ENCODE assay signal across 8 cellular contexts in the genomic region with DNA sequence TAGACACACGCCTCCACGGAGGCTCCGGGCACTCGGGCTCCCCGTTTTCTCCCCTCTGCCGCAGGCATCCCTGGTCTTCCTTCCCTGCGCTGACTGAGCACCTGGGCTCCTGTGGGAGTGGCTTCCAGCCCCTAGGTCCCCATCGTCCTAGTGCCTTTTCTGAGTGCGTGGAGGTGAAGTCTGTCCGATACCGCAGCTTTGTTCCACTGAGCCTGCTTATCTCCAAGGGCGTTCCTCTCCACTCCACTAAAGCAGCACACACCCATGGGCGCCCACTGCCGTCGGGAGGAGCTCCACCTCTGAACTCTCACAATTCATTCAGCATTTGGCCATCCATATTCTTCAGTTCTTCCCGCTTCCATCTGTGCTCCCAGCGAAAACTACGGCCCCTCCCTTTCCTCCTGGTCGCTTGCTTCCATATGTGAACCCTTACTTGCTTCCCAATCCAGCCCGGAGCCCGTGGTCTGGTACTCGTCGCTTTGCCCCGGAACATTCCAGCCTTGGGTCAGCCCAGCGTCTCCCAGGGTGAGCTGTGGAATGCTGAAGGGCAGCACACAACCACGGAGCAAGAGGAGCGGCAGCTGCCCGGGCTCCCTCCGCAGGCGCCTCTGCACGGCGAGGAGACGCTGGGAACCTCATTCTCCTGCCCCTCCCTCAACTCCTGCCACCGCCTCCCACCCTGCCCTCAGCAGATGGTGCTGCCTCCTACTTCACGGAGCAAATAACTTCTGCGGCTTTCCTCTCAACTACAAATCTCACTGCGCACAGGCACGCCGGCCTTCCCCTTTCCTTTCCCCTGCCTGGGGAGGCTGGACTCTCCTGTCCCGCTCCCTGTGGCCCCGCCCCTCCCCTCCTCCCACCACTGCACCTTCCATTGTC. TPM values are rescaled to one million over a fixed set of nuclear protein-coding genes. Genes with fewer than 3 reads are reported as not detected.
DNase-seq lines count a peak whose midpoint lies in the region; ATAC-seq and TF ChIP-seq lines count a peak whose summit lies in the region.

No MANE protein-coding gene starts in this region.

- ATAC-seq in GM21515 (IDR thresholded peaks at IDR 0.05; ENCODE audit: unreplicated experiment) = no peak
- no peak for ATAC-seq in GM21528 (IDR thresholded peaks at IDR 0.05; ENCODE audit: low FRiP score, unreplicated experiment)

- peaks cover 19 to 27% (median 20%) of the 10 kb centered on the region in 4 donors for H3K36me3 ChIP-seq in esophagus muscularis mucosa
- no peaks in the 10 kb centered on the region for H3K36me3 ChIP-seq in mucosa of stomach (ENCODE audit: control insufficient read depth, insufficient read depth, low read length)
- H3K36me3 ChIP-seq in thymus (ENCODE audit: control insufficient read depth, insufficient read depth) = peaks cover 17% of the 10 kb centered on the region

- peak overlapping the region; percentile 80 for H3K9ac ChIP-seq in mucosa of stomach (ENCODE audit: low read length)

- 2% methylated on average over 35 of the region's 41 CpGs for WGBS in esophagus muscularis mucosa
- under 1% methylated on average over 41 of the region's 41 CpGs for WGBS in thymus

- intact Hi-C loops in esophagus muscularis mucosa (cut with DNase I) = loop anchor here (5.0 to 10.0 kb wide), 3 partner anchors 52 to 202 kb away; a partner anchor contains a TSS

- no peak for TF ChIP-seq POLR2A in esophagus muscularis mucosa (IDR thresholded peaks at IDR 0.05; ENCODE audit: low read depth)

- TF ChIP-seq CTCF in GM12865 (IDR thresholded peaks at IDR 0.05; ENCODE audit: insufficient read depth, low read depth, low read length, missing control alignments) (no peak), esophagus muscularis mucosa (IDR thresholded peaks at IDR 0.05) (peak in 1 of 3 experiments; percentile 2)

- H3K4me1 ChIP-seq in esophagus muscularis mucosa (peaks cover 19 to 39% (median 31%) of the 10 kb centered on the region in 4 donors), mucosa of stomach (ENCODE audit: control insufficient read depth, insufficient read depth, low read length) (peaks cover 57% of the 10 kb centered on the region), thymus (ENCODE audit: control insufficient read depth, insufficient read depth, low read length) (peaks cover 4% of the 10 kb centered on the region)

- DNase-seq in GM12865 (ENCODE audit: low read depth) (peak; percentile 43), NCI-H226 (peak; percentile 66), esophagus muscularis mucosa (ENCODE audit: extremely low spot score) (no peak)
- DNase-seq in activated CD8-positive, alpha-beta memory T cell treated with anti-CD3 and anti-CD28 coated beads, Interleukin-2, amount 50 U/mL, for 48 hours = peak; percentile 73

- H3K4me3 ChIP-seq in GM12865 (ENCODE audit: low read depth, low read length) (peak overlapping the region; percentile 33), esophagus muscularis mucosa (peak overlapping the region; percentile 47 to 56 (median 50)), mucosa of stomach (ENCODE audit: low read length) (peak overlapping the region; percentile 67), thymus (ENCODE audit: low read length) (peak overlapping the region; percentile 35)

- no peak for TF ChIP-seq EP300 in esophagus muscularis mucosa (IDR thresholded peaks at IDR 0.05)

- peak overlapping the region; percentile 73 to 78 (median 75) for H3K27ac ChIP-seq in esophagus muscularis mucosa (replicated peaks in 1 of 4)
- H3K27ac ChIP-seq in thymus (ENCODE audit: low read depth) = no peak overlapping the region

- H3K9me3 ChIP-seq in esophagus muscularis mucosa (no peaks in the 10 kb centered on the region), mucosa of stomach (ENCODE audit: control insufficient read depth, low read length) (no peaks in the 10 kb centered on the region), thymus (ENCODE audit: control insufficient read depth) (no peaks in the 10 kb centered on the region)

- H3K27me3 ChIP-seq in esophagus muscularis mucosa (no peaks in the 10 kb centered on the region), mucosa of stomach (ENCODE audit: control insufficient read depth, insufficient read depth, low read length) (no peaks in the 10 kb centered on the region), thymus (ENCODE audit: control insufficient read depth, insufficient read depth) (no peaks in the 10 kb centered on the region)

RNA-seq across cellular contexts. Expression of a gene that starts 27.5 kb away (rescaled TPM):
- 100 to 1,000 TPM; 108 to 178 (median 128) TPM for total RNA-seq in esophagus muscularis mucosa
- polyA plus RNA-seq in thymus = 15.5 TPM

RNA-seq across cellular contexts. Expression of a gene that starts 31.9 kb away (rescaled TPM):
- not detected for total RNA-seq in esophagus muscularis mucosa
- 0.09 TPM for polyA plus RNA-seq in thymus

RNA-seq across cellular contexts. Expression of a gene that starts 52.3 kb away (rescaled TPM):
- 10 to 100 TPM; 44.4 to 61.1 (median 54.9) TPM for total RNA-seq in esophagus muscularis mucosa
- 10.3 TPM for polyA plus RNA-seq in thymus
